ENCODE assay signal across 8 cellular contexts in genomic region chr14:104116544-104117340, GRCh38. TPM values are rescaled to one million over a fixed set of nuclear protein-coding genes. Genes with fewer than 3 reads are reported as not detected.
DNase-seq lines count a peak whose midpoint lies in the region; TF ChIP-seq lines count a peak whose summit lies in the region.

No MANE protein-coding gene starts in this region.

- H3K36me3 ChIP-seq in HUES6 (ENCODE audit: control insufficient read depth, insufficient read depth, low read length) (no peaks in the 10 kb centered on the region), adipocyte (ENCODE audit: control insufficient read depth, insufficient read depth, low read length, severe bottlenecking) (no peaks in the 10 kb centered on the region), OCI-LY7 (ENCODE audit: insufficient read depth, low read length) (no peaks in the 10 kb centered on the region)

- H4K20me1 ChIP-seq in OCI-LY7 (ENCODE audit: insufficient read depth, low read length) = no peaks in the 10 kb centered on the region

- H3K4me1 ChIP-seq in HUES6 (ENCODE audit: control insufficient read depth, insufficient read depth, low read length) (no peaks in the 10 kb centered on the region), adipocyte (ENCODE audit: control insufficient read depth, insufficient read depth, low read length) (no peaks in the 10 kb centered on the region), OCI-LY7 (ENCODE audit: insufficient read depth, low read length, poor library complexity, severe bottlenecking) (no peaks in the 10 kb centered on the region)

- peak overlapping the region; percentile 63 for H3K4me3 ChIP-seq in HUES6 (ENCODE audit: low read depth, low read length)
- no peak overlapping the region for H3K4me3 ChIP-seq in adipocyte (ENCODE audit: low read length)
- H3K4me3 ChIP-seq in iPS-18c (ENCODE audit: insufficient read depth, low read depth, low read length) = peak overlapping the region; percentile 51
- H3K4me3 ChIP-seq in OCI-LY7 (ENCODE audit: low read depth, low read length, poor library complexity, severe bottlenecking) = no peak overlapping the region

- no TSS peak for BruUV-seq in OCI-LY7 (replicated peaks; lab: Mats Ljungman, UMichigan)

- H3K27ac ChIP-seq in HUES6 (ENCODE audit: low read depth, low read length) = no peak overlapping the region
- no peak overlapping the region for H3K27ac ChIP-seq in OCI-LY7 (ENCODE audit: low read depth, low read length, poor library complexity, severe bottlenecking)

- H3K79me2 ChIP-seq in OCI-LY7 (ENCODE audit: insufficient read depth, low read depth, low read length) = no peaks in the 10 kb centered on the region

- no peak overlapping the region for H2AFZ ChIP-seq in OCI-LY7 (ENCODE audit: low read length)

- peak; percentile 17 for DNase-seq in adipocyte (ENCODE audit: low read depth)
- peak; percentile 3 for DNase-seq in stimulated activated CD4-positive, alpha-beta T cell treated with anti-CD3 and anti-CD28 coated beads, Interleukin-1b, Interleukin-23, amount 100 ng/mL, for 48 hours
- no peak for DNase-seq in OCI-LY7 (ENCODE audit: low spot score)
- DNase-seq in hepatic stellate cell (ENCODE audit: low spot score) = no peak
- DNase-seq in Kasumi-1 (lab: John Stamatoyannopoulos, UW) = no peak
- no peak for DNase-seq in cortex of kidney (lab: John Stamatoyannopoulos, UW)

- CTCF ChIA-PET in OCI-LY7 (lab: Charles Lee; ENCODE audit: unreplicated experiment) = no interaction called here

- H3K9me2 ChIP-seq in OCI-LY7 (ENCODE audit: insufficient read depth, low read length) = no peaks in the 10 kb centered on the region

- H3K9ac ChIP-seq in HUES6 (ENCODE audit: low read length) (no peak overlapping the region), adipocyte (ENCODE audit: low read length) (no peak overlapping the region)

- H3K27me3 ChIP-seq in HUES6 (ENCODE audit: control insufficient read depth, insufficient read depth, low read length) = peaks cover 79% of the 10 kb centered on the region
- H3K27me3 ChIP-seq in adipocyte (replicated peaks; ENCODE audit: control insufficient read depth, insufficient read depth, low read length) = peaks cover 45% of the 10 kb centered on the region

- H3K9me3 ChIP-seq in HUES6 (ENCODE audit: control insufficient read depth, insufficient read depth, low read depth, low read length) (no peaks in the 10 kb centered on the region), adipocyte (ENCODE audit: control insufficient read depth, low read length) (peaks cover 12% of the 10 kb centered on the region), iPS-18c (ENCODE audit: control insufficient read depth, insufficient read depth, low read length) (no peaks in the 10 kb centered on the region), OCI-LY7 (ENCODE audit: low read length) (no peaks in the 10 kb centered on the region)

- intact Hi-C loops in OCI-LY7 (cut with micrococcal nuclease; ENCODE audit: unreplicated experiment) = no loop called here

- TF ChIP-seq CTCF in OCI-LY7 (conservative IDR thresholded peaks at IDR 0.05; ENCODE audit: low read length) = no peak

- POLR2A ChIA-PET in OCI-LY7 (lab: Charles Lee) = no interaction called here

- H3K4me2 ChIP-seq in OCI-LY7 (ENCODE audit: low read length) = no peak overlapping the region

RNA-seq across cellular contexts. Expression of gene KIF26A, which starts 21.6 kb away (rescaled TPM):
- total RNA-seq in OCI-LY7 (2014; rRNA removed; shearing (Covaris generic)) = not detected in 2 replicates
- total RNA-seq in OCI-LY7 (2022) = not detected in 2 replicates

RNA-seq across cellular contexts. Expression of gene ASPG, which starts 31.2 kb away (rescaled TPM):
- total RNA-seq in OCI-LY7 (2014; rRNA removed; shearing (Covaris generic)) = not detected in 2 replicates
- not detected in 2 replicates for total RNA-seq in OCI-LY7 (2022)

Comparison
In these comparisons a context has a peak if more than half of its experiments do, and no peak if none do; other contexts are left out.
1. H3K4me3 ChIP-seq: peak in HUES6 (single experiment) and iPS-18c (single experiment); none in adipocyte (single experiment) and OCI-LY7 (single experiment).
2. DNase-seq: peak in adipocyte (single experiment) and stimulated activated CD4-positive, alpha-beta T cell treated with anti-CD3 and anti-CD28 coated beads, Interleukin-1b, Interleukin-23, amount 100 ng/mL, for 48 hours (single experiment); none in OCI-LY7 (single experiment), hepatic stellate cell (single experiment), Kasumi-1 (0 of 2) and cortex of kidney (single experiment).